18 cellular contexts compared by ENCODE assay signal in the genomic region with DNA sequence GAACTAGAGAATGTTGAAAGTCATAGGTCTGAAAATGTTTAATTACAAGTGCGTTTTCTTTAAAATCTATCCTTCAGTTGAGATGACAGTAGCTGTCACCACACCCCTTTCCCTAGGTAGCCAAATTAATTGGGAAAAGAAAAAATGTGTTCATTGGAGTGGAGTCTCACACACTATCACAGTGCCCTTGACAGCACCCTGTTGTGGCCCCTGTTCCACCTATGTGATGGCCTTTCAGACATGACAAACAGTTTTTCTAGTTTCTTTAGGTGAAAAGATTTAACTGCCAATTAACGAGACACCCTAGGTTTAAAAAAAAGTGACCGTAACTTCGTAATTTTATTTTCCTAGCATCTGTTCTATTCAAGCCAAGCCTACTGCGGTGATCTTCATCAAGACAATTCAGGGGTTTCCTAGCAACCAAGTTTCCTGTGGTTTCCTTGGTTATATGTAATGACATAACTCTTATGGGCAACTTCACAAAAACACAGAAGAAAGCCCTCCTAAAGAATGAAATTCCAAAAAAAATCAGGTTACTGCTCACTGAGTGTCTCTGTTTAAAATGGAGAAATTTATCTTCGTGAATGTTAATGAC.
DNase-seq lines count a peak whose midpoint lies in the region; TF ChIP-seq lines count a peak whose summit lies in the region.
"Had no signal": no experiment of that assay in that cellular context is flagged by ENCODE, and none has a peak within 500 bp of the region (broad histone marks: within the 10 kb centered on the region; RNA-seq: fewer than 3 reads in every experiment).

No MANE protein-coding gene starts in this region.

- POLR2A ChIA-PET in A673 (lab: Charles Lee; ENCODE audit: low non-redundant PET) = no interaction called here

- no peaks in the 10 kb centered on the region for H3K9me3 ChIP-seq in A673 (ENCODE audit: low read depth, low read length, poor library complexity, severe bottlenecking)
- no peaks in the 10 kb centered on the region for H3K9me3 ChIP-seq in SK-N-MC (ENCODE audit: low read depth, low read length)
- H3K9me3 ChIP-seq in spleen = no peaks in the 10 kb centered on the region
- no peaks in the 10 kb centered on the region for H3K9me3 ChIP-seq in breast epithelium
- H3K9me3 ChIP-seq: MG63, psoas muscle, stomach, uterus had no signal

- H3K4me1 ChIP-seq in A673 (ENCODE audit: insufficient read depth, low read length, poor library complexity, severe bottlenecking) (no peaks in the 10 kb centered on the region), spleen (no peaks in the 10 kb centered on the region), breast epithelium (no peaks in the 10 kb centered on the region)
- H3K4me1 ChIP-seq: psoas muscle, stomach, uterus had no signal

- WGBS in spleen, 5 donors = 34 to 51% (median 39%) methylated on average over 6 of the region's 6 CpGs

- CTCF ChIA-PET in A673 (lab: Charles Lee) = no interaction called here

- H3K27ac ChIP-seq in A673 (ENCODE audit: low read depth, low read length, poor library complexity, severe bottlenecking) (no peak overlapping the region), SK-N-MC (no peak overlapping the region), spleen (no peak overlapping the region), breast epithelium (no peak overlapping the region)
- H3K27ac ChIP-seq: psoas muscle, stomach, uterus had no signal

- H3K9ac ChIP-seq in SK-N-MC (ENCODE audit: insufficient read length) = no peak overlapping the region

- intact Hi-C loops in A673 (cut with micrococcal nuclease; ENCODE audit: unreplicated experiment) = no loop called here
- intact Hi-C loops in spleen (cut with DNase I; ENCODE audit: low total_unique reads) = no loop called here
- intact Hi-C loops in breast epithelium (cut with DNase I; ENCODE audit: low total_unique reads) = no loop called here

- H3K36me3 ChIP-seq in A673 (ENCODE audit: insufficient read depth, low read length, poor library complexity, severe bottlenecking) (no peaks in the 10 kb centered on the region), SK-N-MC (ENCODE audit: insufficient read depth, low read length) (no peaks in the 10 kb centered on the region), spleen (no peaks in the 10 kb centered on the region), breast epithelium (no peaks in the 10 kb centered on the region)
- H3K36me3 ChIP-seq: MG63, stomach, uterus had no signal

- DNase-seq in A673 (ENCODE audit: low spot score) = peak; percentile 45
- peak; percentile 27 for DNase-seq in GDM1 (lab: John Stamatoyannopoulos, UW)
- DNase-seq in SK-N-MC (ENCODE audit: low read depth, low spot score) = peak; percentile 52
- peak; percentile 12 for DNase-seq in fibroblast of pulmonary artery (ENCODE audit: low read depth)
- DNase-seq in T1000 (lab: John Stamatoyannopoulos, UW) = no peak
- no peak for DNase-seq in spleen
- DNase-seq in breast epithelium (ENCODE audit: low spot score in 2 of 2) = no peak
- no peak for DNase-seq in activated effector memory CD4-positive, alpha-beta T cell treated with Interleukin-2 at 50 U/mL for 16 hours
- DNase-seq: activated naive CD4-positive, alpha-beta T cell treated with Interleukin-2 at 50 U/mL for 16 hours; AML-193; DMS 273 treated with DMSO at 0.1 percent for 48 hours; effector CD4-positive, alpha-beta T cell; MG63; NCI-H82; psoas muscle; stimulated activated CD4-positive, alpha-beta T cell treated with anti-CD3 and anti-CD28 coated beads, Interleukin-12 subunit alpha, Interleukin-12 subunit beta, amount 100 ng/mL, for 4 hours; stomach; uterus had no signal

- no peaks in the 10 kb centered on the region for H3K27me3 ChIP-seq in A673 (replicated peaks; ENCODE audit: insufficient read depth, low read depth, low read length, poor library complexity)
- H3K27me3 ChIP-seq in spleen (replicated peaks in 1 of 7) = no peaks in the 10 kb centered on the region
- no peaks in the 10 kb centered on the region for H3K27me3 ChIP-seq in breast epithelium
- H3K27me3 ChIP-seq: MG63, stomach, uterus had no signal

- TF ChIP-seq POLR2A in spleen (IDR thresholded peaks at IDR 0.05) (no peak), breast epithelium (IDR thresholded peaks at IDR 0.05) (no peak)

- no peak overlapping the region for H3K4me3 ChIP-seq in A673 (ENCODE audit: low read depth, low read length, poor library complexity, severe bottlenecking)
- H3K4me3 ChIP-seq in SK-N-MC = no peak overlapping the region
- no peak overlapping the region for H3K4me3 ChIP-seq in fibroblast of pulmonary artery (replicated peaks; ENCODE audit: low read depth, low read length)
- no peak overlapping the region for H3K4me3 ChIP-seq in spleen
- H3K4me3 ChIP-seq in breast epithelium = no peak overlapping the region
- H3K4me3 ChIP-seq: MG63, psoas muscle, stomach, uterus had no signal

- BruUV-seq in A673 (replicated peaks; lab: Mats Ljungman, UMichigan) = no TSS peak

- no peak for TF ChIP-seq CTCF in A673 (conservative IDR thresholded peaks at IDR 0.05; ENCODE audit: low read depth, low read length)
- no peak for TF ChIP-seq CTCF in fibroblast of pulmonary artery (IDR thresholded peaks at IDR 0.05; ENCODE audit: low read length, missing control alignments)
- no peak for TF ChIP-seq CTCF in spleen (IDR thresholded peaks at IDR 0.05 in 8 of 11, conservative IDR thresholded peaks at IDR 0.05 in 3 of 11)
- no peak for TF ChIP-seq CTCF in breast epithelium (IDR thresholded peaks at IDR 0.05)

Comparison
In these comparisons a context has a peak if more than half of its experiments do, and no peak if none do; other contexts are left out.
1. DNase-seq: peak in A673 (single experiment), GDM1 (single experiment), SK-N-MC (single experiment) and fibroblast of pulmonary artery (single experiment); none in T1000 (single experiment), spleen (single experiment), breast epithelium (0 of 2) and activated effector memory CD4-positive, alpha-beta T cell treated with Interleukin-2 at 50 U/mL for 16 hours (single experiment).